Comparison of ENCODE assay signal across 1 cellular context in genomic region chr2:189658808-189659207, GRCh38.
A peak's percentile ranks its signal among the peaks of the same experiment; 100 is the strongest.
TF ChIP-seq lines count a peak whose summit lies in the region.

No MANE protein-coding gene starts in this region.

TF ChIP-seq in GM12878, 131 proteins besides CTCF, POLR2A, EP300 and RAD21:
- TF ChIP-seq SRF (IDR thresholded peaks at IDR 0.05; ENCODE audit: low read depth in 2 of 2, low read length in 2 of 2): 0 out of 4 replicates have a peak, but pooled peaks of 1 of the 2 experiments have one; percentile 34
- peak; percentile 31; the same call in 1 of the 2 replicates for TF ChIP-seq SPI1 (IDR thresholded peaks at IDR 0.05; ENCODE audit: borderline replicate concordance, insufficient read depth, low read depth, low read length)
- no peak for TF ChIP-seq PAX8 (IDR thresholded peaks at IDR 0.05)
